Comparison of ENCODE assay signal across 16 cellular contexts in the genomic region with DNA sequence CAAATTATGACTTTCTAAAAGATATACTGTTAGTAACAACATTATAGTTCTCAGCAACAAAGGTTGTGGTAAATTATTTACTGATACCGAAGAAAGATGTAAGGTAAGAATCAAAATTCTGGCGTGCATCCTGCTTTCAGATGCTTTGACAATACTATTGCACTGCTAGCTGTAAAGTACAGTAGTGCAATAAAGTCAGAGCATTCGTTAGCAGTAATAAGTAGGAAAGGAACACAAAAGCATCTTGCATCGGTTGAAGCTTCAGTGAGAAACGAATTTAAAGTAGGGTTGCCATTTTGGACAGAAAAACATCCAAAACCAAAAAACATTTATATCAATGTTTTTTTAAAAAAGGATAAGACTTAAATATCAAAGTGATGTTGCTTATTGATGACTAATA. TPM values are rescaled to one million over a fixed set of nuclear protein-coding genes. Genes with fewer than 3 reads are reported as not detected.
DNase-seq lines count a peak whose midpoint lies in the region; ATAC-seq and TF ChIP-seq lines count a peak whose summit lies in the region.
"Had no signal": no experiment of that assay in that cellular context is flagged by ENCODE, and none has a peak within 500 bp of the region (broad histone marks: within the 10 kb centered on the region; RNA-seq: fewer than 3 reads in every experiment).

No MANE protein-coding gene starts in this region.

- H3K36me3 ChIP-seq in HAP-1 (replicated peaks) (no peaks in the 10 kb centered on the region), Panc1 (ENCODE audit: control insufficient read depth, insufficient read depth, low read length) (peaks cover 5% of the 10 kb centered on the region), osteoblast (ENCODE audit: insufficient read depth, low read length) (no peaks in the 10 kb centered on the region)
- H3K36me3 ChIP-seq: pancreas had no signal

- H3K27ac ChIP-seq in Panc1 (ENCODE audit: low read length) = peak overlapping the region; percentile 95; the same call in 1 of the 2 replicates
- H3K27ac ChIP-seq in osteoblast (ENCODE audit: low read depth, low read length) = peak overlapping the region; percentile 89
- H3K27ac ChIP-seq: coronary artery, pancreas had no signal

- peak overlapping the region; percentile 9 for H3K4me2 ChIP-seq in osteoblast (ENCODE audit: insufficient read depth, low read length)

- H3K9me3 ChIP-seq in HAP-1 (no peaks in the 10 kb centered on the region), Panc1 (ENCODE audit: control insufficient read depth, insufficient read depth, low read depth, low read length) (no peaks in the 10 kb centered on the region), osteoblast (ENCODE audit: low read depth, low read length) (no peaks in the 10 kb centered on the region)
- H3K9me3 ChIP-seq: pancreas had no signal

- TF ChIP-seq CTCF in Panc1 (IDR thresholded peaks at IDR 0.05) (no peak), osteoblast (IDR thresholded peaks at IDR 0.05; ENCODE audit: extremely low read depth, low read depth, low read length) (no peak)

- ATAC-seq in Panc1 = no peak
- ATAC-seq in HG03457 (IDR thresholded peaks at IDR 0.05; ENCODE audit: unreplicated experiment) = no peak
- ATAC-seq: activated CD4-positive, alpha-beta T cell treated with anti-CD3 and anti-CD28 coated beads for 36 hours; left ventricle myocardium superior; pancreas had no signal

- DNase-seq in HAP-1 (ENCODE audit: low spot score in 2 of 2) (peak in 1 of 2 experiments; percentile 53), Panc1 (ENCODE audit: low read depth, low spot score) (no peak), cerebellar cortex (ENCODE audit: low spot score) (peak; percentile 32), osteoblast (ENCODE audit: insufficient read length, low spot score, missing footprints) (no peak), mucosa of gallbladder (ENCODE audit: low spot score) (no peak), iPS-NIHi11 (ENCODE audit: low spot score) (no peak)
- DNase-seq: activated CD4-positive, alpha-beta T cell treated with anti-CD3 and anti-CD28 coated beads for 36 hours; AML-193; anterior cingulate cortex; left ventricle myocardium superior; pancreas; SHP77 treated with DMSO at 0.1 percent for 48 hours; stimulated activated CD4-positive, alpha-beta T cell treated with anti-CD3 and anti-CD28 coated beads, Interleukin-4, amount 100 ng/mL, for 1 hour; T-helper 9 cell had no signal

- no peak overlapping the region for H2AFZ ChIP-seq in osteoblast (ENCODE audit: low read length)

- H3K27me3 ChIP-seq in HAP-1 (ENCODE audit: low read depth) (no peaks in the 10 kb centered on the region), Panc1 (ENCODE audit: control insufficient read depth, insufficient read depth, low read length) (no peaks in the 10 kb centered on the region), osteoblast (ENCODE audit: insufficient read depth, low read length) (no peaks in the 10 kb centered on the region)
- H3K27me3 ChIP-seq: pancreas had no signal

- H3K79me2 ChIP-seq in osteoblast (ENCODE audit: insufficient read depth, low read length) = peaks cover 89% of the 10 kb centered on the region

- POLR2A ChIA-PET in Panc1 (lab: Charles Lee) = interaction anchor here (0.5 kb wide), 1 partner anchor 57 kb away, joined by 6 read pairs; no protein-coding TSS in a partner anchor

- H4K20me1 ChIP-seq in osteoblast (ENCODE audit: insufficient read depth, low read length) = peaks cover 2% of the 10 kb centered on the region

- intact Hi-C loops in Panc1 (cut with micrococcal nuclease; ENCODE audit: unreplicated experiment) = no loop called here

- in situ Hi-C loops in HAP-1 (cut with MboI; ENCODE audit: low sequenced_read_pairs) (no loop called here), Panc1 (cut with HindIII; ENCODE audit: low pct_unique_long_range_greater_than_20kb, low sequenced_read_pairs) (no loop called here)

- H3K4me3 ChIP-seq in HAP-1 (peak overlapping the region; percentile 90; the same call in 1 of the 2 replicates), Panc1 (ENCODE audit: low read depth in 2 of 2, low read length in 2 of 2) (no peak overlapping the region), osteoblast (ENCODE audit: insufficient read depth, low read length) (no peak overlapping the region)
- H3K4me3 ChIP-seq: coronary artery, pancreas had no signal

- CTCF ChIA-PET in Panc1 (lab: Charles Lee) = no interaction called here

- BruUV-seq in Panc1 (replicated peaks; lab: Mats Ljungman, UMichigan) = no TSS peak

- H3K4me1 ChIP-seq in HAP-1 (peaks cover 38% of the 10 kb centered on the region), Panc1 (ENCODE audit: control insufficient read depth, insufficient read depth, low read length) (peaks cover 14% of the 10 kb centered on the region), osteoblast (ENCODE audit: insufficient read depth, low read length) (peaks cover 31% of the 10 kb centered on the region)

RNA-seq across cellular contexts. Expression of gene SKA2, which starts 4.0 kb away (rescaled TPM):
- 30.3 TPM for total RNA-seq in Panc1 (2021; ENCODE audit: unreplicated experiment)
- polyA plus RNA-seq in Panc1 (2012; ENCODE audit: insufficient read length) = 9.2 TPM
- 22.4 and 32.6 TPM in 2 replicates for total RNA-seq in osteoblast
- total RNA-seq in mucosa of gallbladder = 20.4 TPM

RNA-seq across cellular contexts. Expression of gene PRR11, which starts 4.5 kb away (rescaled TPM):
- total RNA-seq in Panc1 (2021; ENCODE audit: unreplicated experiment) = 39.8 TPM
- 12.7 TPM for polyA plus RNA-seq in Panc1 (2012; ENCODE audit: insufficient read length)
- 3.8 and 418 TPM in 2 replicates for total RNA-seq in osteoblast
- 2.0 TPM for total RNA-seq in mucosa of gallbladder

RNA-seq across cellular contexts. Expression of gene TRIM37, which starts 44.3 kb away (rescaled TPM):
- total RNA-seq in Panc1 (2021; ENCODE audit: unreplicated experiment) (43.3 TPM), osteoblast (36.2 and 40.5 TPM in 2 replicates), mucosa of gallbladder (24.8 TPM)
- 19.0 TPM for polyA plus RNA-seq in Panc1 (2012; ENCODE audit: insufficient read length)

RNA-seq across cellular contexts. Expression of gene SMG8, which starts 58.8 kb away (rescaled TPM):
- total RNA-seq in Panc1 (2021; ENCODE audit: unreplicated experiment) = 11.9 TPM
- polyA plus RNA-seq in Panc1 (2012; ENCODE audit: insufficient read length) = 6.6 TPM
- 19.7 and 21.7 TPM in 2 replicates for total RNA-seq in osteoblast
- 11.2 TPM for total RNA-seq in mucosa of gallbladder
